ENCODE assay signal across 1 cellular context in genomic region chr13:52617070-52618060, GRCh38.
TF ChIP-seq lines count a peak whose summit lies in the region.

No MANE protein-coding gene starts in this region.

TF ChIP-seq in H1, 55 proteins besides CTCF, POLR2A, EP300 and RAD21:
- TF ChIP-seq JUN (IDR thresholded peaks at IDR 0.05; ENCODE audit: low read depth, low read length) (no peak), CBX5 (IDR thresholded peaks at IDR 0.05; ENCODE audit: low read depth, low read length) (no peak), YY1 (IDR thresholded peaks at IDR 0.05; ENCODE audit: low read depth, low read length) (peak; percentile 55; the same call in 1 of the 2 replicates), POLR2AphosphoS5 (IDR thresholded peaks at IDR 0.05; ENCODE audit: low read depth, low read length) (peak; percentile 49; the same call in 1 of the 2 replicates), SIX5 (IDR thresholded peaks at IDR 0.05; ENCODE audit: low read depth, low read length) (peak; percentile 40; the same call in 1 of the 2 replicates), ASH2L (IDR thresholded peaks at IDR 0.05; ENCODE audit: low read length) (peak; percentile 67), SP2 (IDR thresholded peaks at IDR 0.05; ENCODE audit: low read length) (no peak; the same call in 1 of the 2 replicates), RXRA (IDR thresholded peaks at IDR 0.05; ENCODE audit: insufficient read depth, low read depth, low read length) (no peak), BRCA1 (IDR thresholded peaks at IDR 0.05; ENCODE audit: low read depth, low read length) (peak; percentile 26; the same call in 1 of the 2 replicates), SRF (IDR thresholded peaks at IDR 0.05; ENCODE audit: low read depth, low read length) (peak; percentile 37; the same call in 1 of the 2 replicates), TBP (IDR thresholded peaks at IDR 0.05; ENCODE audit: low read depth, low read length) (peak; percentile 89), PHF8 (conservative IDR thresholded peaks at IDR 0.05; ENCODE audit: low read depth, low read length) (peak; percentile 79), SAP30 (IDR thresholded peaks at IDR 0.05; ENCODE audit: insufficient read depth, insufficient replicate concordance, low read length) (peak; percentile 50), TCF12 (IDR thresholded peaks at IDR 0.05; ENCODE audit: low read depth, low read length) (0 out of 2 replicates have a peak, but pooled peaks have one; percentile 50), MAX (IDR thresholded peaks at IDR 0.05) (0 out of 2 replicates have a peak, but pooled peaks have one; percentile 63), TAF1 (IDR thresholded peaks at IDR 0.05; ENCODE audit: low read depth, low read length) (peak; percentile 91), CHD2 (IDR thresholded peaks at IDR 0.05; ENCODE audit: low read length) (0 out of 2 replicates have a peak, but pooled peaks have one; percentile 41), USF2 (IDR thresholded peaks at IDR 0.05; ENCODE audit: low read length) (0 out of 2 replicates have a peak, but pooled peaks have one; percentile 5), JUND (IDR thresholded peaks at IDR 0.05; ENCODE audit: low read length) (0 out of 2 replicates have a peak, but pooled peaks have one; percentile 27), CREB1 (IDR thresholded peaks at IDR 0.05) (peak; percentile 43), CBX8 (IDR thresholded peaks at IDR 0.05; ENCODE audit: borderline replicate concordance, low read depth, low read length) (no peak), KDM5A (IDR thresholded peaks at IDR 0.05; ENCODE audit: low read length) (peak; percentile 84; the same call in 1 of the 2 replicates), TAF7 (optimal IDR thresholded peaks at IDR 0.05; ENCODE audit: borderline replicate concordance, low read depth, low read length) (peak; percentile 73), SIN3A (conservative IDR thresholded peaks at IDR 0.05 in 1 of 2, IDR thresholded peaks at IDR 0.05 in 1 of 2; ENCODE audit: low read depth in 1 of 2, low read length in 2 of 2) (peak; percentile 72 to 87; a peak in 3 of 4 replicates), GABPA (IDR thresholded peaks at IDR 0.05; ENCODE audit: borderline replicate concordance, insufficient read depth, low read length) (peak; percentile 100), CHD7 (IDR thresholded peaks at IDR 0.05; ENCODE audit: insufficient replicate concordance, low read length) (no peak)
